In the genomic region with DNA sequence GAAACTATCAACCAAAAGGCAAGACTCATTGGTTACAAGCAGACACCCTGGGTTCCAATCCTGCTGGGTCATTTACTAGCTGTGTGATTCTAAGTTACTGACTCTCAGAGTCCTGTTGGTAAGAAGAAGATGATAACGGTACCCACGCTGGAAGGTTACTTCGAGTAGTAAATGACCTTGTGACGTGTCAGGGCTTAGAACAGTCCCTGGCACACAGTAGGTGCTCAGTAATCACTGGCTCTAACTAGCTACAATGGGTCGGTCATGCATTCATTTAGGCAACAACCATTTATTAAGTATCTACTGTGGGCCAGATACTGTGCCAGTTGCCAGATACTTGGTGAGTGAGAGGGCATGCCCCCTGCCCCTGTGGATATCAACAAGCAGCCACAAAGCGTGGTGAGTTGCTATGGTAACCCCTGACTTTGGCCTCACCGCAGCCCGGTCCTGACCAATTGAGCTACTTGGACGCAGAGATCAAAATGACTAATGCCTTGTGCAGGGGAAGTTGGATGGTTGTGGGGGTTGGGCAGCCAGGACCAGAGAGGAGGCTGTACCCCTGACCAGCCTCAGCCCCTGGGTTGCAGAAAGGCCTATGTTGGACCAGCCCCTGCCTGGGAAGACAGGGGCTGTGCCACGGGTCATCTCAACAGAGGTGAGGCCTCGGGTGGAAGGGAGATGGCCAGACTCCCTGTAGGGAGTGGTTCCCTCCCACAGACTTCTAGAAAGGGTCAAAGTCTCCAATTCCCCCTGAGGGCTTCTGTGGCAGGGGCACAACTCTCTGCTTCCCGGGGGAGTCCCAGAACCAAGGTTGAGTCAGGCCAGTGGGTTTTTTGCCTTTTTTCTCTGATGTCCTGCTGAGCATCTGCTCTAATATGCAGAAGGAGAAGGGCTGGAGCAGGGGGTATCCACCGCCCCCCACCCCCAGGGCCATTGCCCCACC, we compare ENCODE assay signal across 11 cellular contexts. TPM values are rescaled to one million over a fixed set of nuclear protein-coding genes. Genes with fewer than 3 reads are reported as not detected.
DNase-seq lines count a peak whose midpoint lies in the region; ATAC-seq, FAIRE-seq and TF ChIP-seq lines count a peak whose summit lies in the region.
"Had no signal": no experiment of that assay in that cellular context is flagged by ENCODE, and none has a peak within 500 bp of the region (broad histone marks: within the 10 kb centered on the region; RNA-seq: fewer than 3 reads in every experiment).

No MANE protein-coding gene starts in this region.

- H3K4me3 ChIP-seq in RWPE2 (ENCODE audit: severe bottlenecking) (no peak overlapping the region), fibroblast of villous mesenchyme (ENCODE audit: low read depth, low read length) (no peak overlapping the region), retinal pigment epithelial cell (ENCODE audit: low read length) (no peak overlapping the region)
- H3K4me3 ChIP-seq: skin epidermis had no signal

- H3K27ac ChIP-seq in RWPE2 (ENCODE audit: poor library complexity, severe bottlenecking) = no peak overlapping the region

- ATAC-seq in GM19023 (IDR thresholded peaks at IDR 0.05; ENCODE audit: unreplicated experiment) (peak; percentile 55), RWPE2 (ENCODE audit: low read depth) (peak; percentile 62)
- no peak for ATAC-seq in activated CD4-positive, CD25-positive, alpha-beta regulatory T cell treated with anti-CD3 and anti-CD28 coated beads, Interleukin-2, amount 50 U/mL, for 24 hours

- no peaks in the 10 kb centered on the region for H3K9me3 ChIP-seq in RWPE2 (ENCODE audit: severe bottlenecking)

- no peak for FAIRE-seq in GM19239 (lab: Jason Lieb, UNC)

- H3K36me3 ChIP-seq in RWPE2 (ENCODE audit: low read depth) = no peaks in the 10 kb centered on the region

- DNase-seq in RWPE2 (ENCODE audit: low spot score) (peak; percentile 86), fibroblast of villous mesenchyme (ENCODE audit: low read depth) (peak; percentile 96), retinal pigment epithelial cell (ENCODE audit: low read depth) (peak; percentile 80), GM19239 (ENCODE audit: insufficient read length, low spot score) (no peak)
- no peak for DNase-seq in activated CD4-positive, alpha-beta T cell treated with anti-CD3 and anti-CD28 coated beads, Interleukin-2, amount 50 U/mL, for 48 hours
- no peak for DNase-seq in stimulated activated CD4-positive, alpha-beta T cell treated with anti-CD3 and anti-CD28 coated beads, Interleukin-12 subunit alpha, Interleukin-12 subunit beta, amount 100 ng/mL, for 4 hours

- H3K27me3 ChIP-seq in RWPE2 (ENCODE audit: insufficient read depth, poor library complexity, severe bottlenecking) = no peaks in the 10 kb centered on the region

- TF ChIP-seq CTCF in RWPE2 (IDR thresholded peaks at IDR 0.05; ENCODE audit: poor library complexity, severe bottlenecking) = no peak
- no peak for TF ChIP-seq CTCF in fibroblast of villous mesenchyme (IDR thresholded peaks at IDR 0.05; ENCODE audit: insufficient read depth, low read depth, low read length)
- TF ChIP-seq CTCF in retinal pigment epithelial cell (conservative IDR thresholded peaks at IDR 0.05; ENCODE audit: low read depth, low read length) = no peak

- H3K4me1 ChIP-seq in RWPE2 (ENCODE audit: insufficient read depth, poor library complexity, severe bottlenecking) = peaks cover 37% of the 10 kb centered on the region

RNA-seq across cellular contexts. Expression of gene DHRS3, which starts 16.0 kb away (rescaled TPM):
- total RNA-seq in fibroblast of villous mesenchyme = 84.1 and 137 TPM in 2 replicates

RNA-seq across cellular contexts. Expression of gene AADACL4, which starts 41.9 kb away (rescaled TPM):
- total RNA-seq in fibroblast of villous mesenchyme = 0.43 TPM in 1 of 2 replicates, not detected in the other
- total RNA-seq: bronchial epithelial cell, NCI-H460 had no signal

Comparison
In these comparisons a context has a peak if more than half of its experiments do, and no peak if none do; other contexts are left out.
1. ATAC-seq: peak in GM19023 (single experiment) and RWPE2 (single experiment); none in activated CD4-positive, CD25-positive, alpha-beta regulatory T cell treated with anti-CD3 and anti-CD28 coated beads, Interleukin-2, amount 50 U/mL, for 24 hours (0 of 2).
2. DNase-seq: peak in RWPE2 (single experiment), fibroblast of villous mesenchyme (single experiment) and retinal pigment epithelial cell (single experiment); none in activated CD4-positive, alpha-beta T cell treated with anti-CD3 and anti-CD28 coated beads, Interleukin-2, amount 50 U/mL, for 48 hours (0 of 2), stimulated activated CD4-positive, alpha-beta T cell treated with anti-CD3 and anti-CD28 coated beads, Interleukin-12 subunit alpha, Interleukin-12 subunit beta, amount 100 ng/mL, for 4 hours (single experiment) and GM19239 (single experiment).